ENCODE assay signal across 23 cellular contexts in the genomic region with DNA sequence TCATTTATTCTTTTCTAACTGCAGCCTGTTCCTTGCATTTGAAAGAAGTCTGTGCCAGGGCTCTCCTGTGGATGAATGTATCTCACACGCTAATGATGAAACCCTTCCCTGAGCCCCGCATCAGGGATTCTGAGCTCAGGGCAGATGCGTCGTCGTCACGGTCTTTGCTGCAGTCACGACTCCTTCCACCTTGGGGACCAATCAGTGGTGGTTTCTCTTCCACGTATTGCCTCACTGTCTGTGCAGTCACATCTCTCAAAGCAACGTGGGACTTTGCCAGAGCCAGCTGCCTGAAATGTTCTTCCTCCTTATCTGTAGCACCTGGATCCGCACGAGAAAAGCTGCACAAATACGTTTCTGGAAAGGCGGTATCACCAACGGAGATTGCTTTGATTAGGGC. TPM values are rescaled to one million over a fixed set of nuclear protein-coding genes. Genes with fewer than 3 reads are reported as not detected.
"Had no signal": no experiment of that assay in that cellular context is flagged by ENCODE, and none has a peak within 500 bp of the region (broad histone marks: within the 10 kb centered on the region; RNA-seq: fewer than 3 reads in every experiment).

No MANE protein-coding gene starts in this region.

- H3K9me3 ChIP-seq: breast epithelium, pancreas, psoas muscle had no signal

- H3K36me3 Mint-ChIP-seq: mesothelial cell of epicardium; stimulated activated naive B cell treated with anti-CD40 and anti-IgM and Interleukin-4, amounts not matched to agents 10 μg/mL and 1 μg/mL and 100 μg/mL, for 72 hours had no signal

- H3K4me1 ChIP-seq: breast epithelium, pancreas, stomach, tibial nerve had no signal

- H3K27ac ChIP-seq: breast epithelium, left ventricle myocardium inferior, pancreas, psoas muscle, stomach, tibial nerve, WERI-Rb-1 had no signal

- H3K4me3 ChIP-seq: breast epithelium, left ventricle myocardium inferior, pancreas, psoas muscle, stomach, tibial nerve had no signal

- H3K4me3 Mint-ChIP-seq: central memory CD8-positive, alpha-beta T cell; mesothelial cell of epicardium; naive thymus-derived CD4-positive, alpha-beta T cell; neural crest cell; stimulated activated naive B cell treated with anti-CD40 and anti-IgM and Interleukin-4, amounts not matched to agents 10 μg/mL and 1 μg/mL and 100 μg/mL, for 72 hours; T-helper 17 cell had no signal

- H3K36me3 ChIP-seq: breast epithelium, left ventricle myocardium inferior, pancreas, stomach, tibial nerve, WERI-Rb-1 had no signal

- H3K27ac Mint-ChIP-seq: activated naive CD4-positive, alpha-beta T cell treated with anti-CD3 and anti-CD28 coated beads, Interleukin-2, amount 50 U/mL, for 72 hours; activated T-helper 2 cell treated with anti-CD3 and anti-CD28 coated beads, Interferon-gamma antibody, Interleukin-2, Interleukin-4, amounts not matched to agents 10 μg/mL and 5 μg/mL and 100 μg/mL, durations not matched to agents 14 hours and 24 hours and 36 hours; mesothelial cell of epicardium; naive thymus-derived CD4-positive, alpha-beta T cell; stimulated activated naive B cell treated with anti-CD40 and anti-IgM and Interleukin-4, amounts not matched to agents 10 μg/mL and 1 μg/mL and 100 μg/mL, for 72 hours; T-helper 17 cell had no signal

- DNase-seq: activated naive CD4-positive, alpha-beta T cell; effector CD4-positive, alpha-beta T cell; left ventricle myocardium inferior; naive thymus-derived CD4-positive, alpha-beta T cell; nucleus accumbens; pancreas; right cardiac atrium; stimulated activated naive B cell treated with anti-CD40 and anti-IgM and Interleukin-4, amounts not matched to agents 10 μg/mL and 1 μg/mL and 100 μg/mL, for 72 hours; stomach; T-helper 17 cell; T1000 had no signal

- H3K9me3 Mint-ChIP-seq: activated T-helper 2 cell treated with anti-CD3 and anti-CD28 coated beads, Interferon-gamma antibody, Interleukin-2, Interleukin-4, amounts not matched to agents 10 μg/mL and 5 μg/mL and 100 μg/mL, durations not matched to agents 14 hours and 24 hours and 36 hours; central memory CD8-positive, alpha-beta T cell; neural crest cell had no signal

- H3K27me3 ChIP-seq: tibial nerve had no signal

- H3K4me1 Mint-ChIP-seq: central memory CD8-positive, alpha-beta T cell; neural crest cell; stimulated activated naive B cell treated with anti-CD40 and anti-IgM and Interleukin-4, amounts not matched to agents 10 μg/mL and 1 μg/mL and 100 μg/mL, for 72 hours had no signal

- ATAC-seq: activated CD4-positive, CD25-positive, alpha-beta regulatory T cell treated with anti-CD3 and anti-CD28 coated beads, Interleukin-2, amount 50 U/mL, for 24 hours; activated naive CD4-positive, alpha-beta T cell treated with anti-CD3 and anti-CD28 coated beads, Interleukin-2, amount 50 U/mL, for 72 hours; naive thymus-derived CD4-positive, alpha-beta T cell; pancreas; right cardiac atrium; stimulated activated naive B cell treated with anti-CD40 and anti-IgM and Interleukin-4, amounts not matched to agents 10 μg/mL and 1 μg/mL and 100 μg/mL, for 72 hours; T-helper 17 cell had no signal

RNA-seq across cellular contexts. Expression of a gene that starts 13.9 kb away (rescaled TPM):
- total RNA-seq: activated CD8-positive, alpha-beta memory T cell treated with anti-CD3 and anti-CD28 coated beads for 36 hours; activated naive CD4-positive, alpha-beta T cell treated with anti-CD3 and anti-CD28 coated beads, Interleukin-2, amount 50 U/mL, for 72 hours; epithelial cell of proximal tubule had no signal
